ENCODE assay signal across 28 cellular contexts in genomic region chr12:88623777-88624548, GRCh38. TPM values are rescaled to one million over a fixed set of nuclear protein-coding genes. Genes with fewer than 3 reads are reported as not detected.
DNase-seq lines count a peak whose midpoint lies in the region; ATAC-seq, FAIRE-seq and TF ChIP-seq lines count a peak whose summit lies in the region.
"Had no signal": no experiment of that assay in that cellular context is flagged by ENCODE, and none has a peak within 500 bp of the region (broad histone marks: within the 10 kb centered on the region; RNA-seq: fewer than 3 reads in every experiment).

No MANE protein-coding gene starts in this region.

- TF ChIP-seq EP300 in H1 (IDR thresholded peaks at IDR 0.05; ENCODE audit: borderline replicate concordance in 1 of 2, low read depth in 2 of 2, low read length in 2 of 2): no peak

- H3K4me1 ChIP-seq in H1 (replicated peaks in 1 of 4; ENCODE audit: control insufficient read depth in 3 of 4, insufficient read depth in 4 of 4, low read length in 3 of 4) (peaks cover 0 to 9% (median under 1%) of the 10 kb centered on the region in 4 experiments; a peak in 3 of 7 replicates), neuronal stem cell (ENCODE audit: control insufficient read depth in 2 of 2, insufficient read depth in 1 of 2, low read depth in 1 of 2, low read length in 2 of 2) (peaks cover 4 to 22% of the 10 kb centered on the region in 2 donors), gastrocnemius medialis (no peaks in the 10 kb centered on the region)
- H3K4me1 ChIP-seq: Peyer's patch had no signal

- H3K23ac ChIP-seq in H1 (ENCODE audit: insufficient read length): no peak overlapping the region
- H3K23ac ChIP-seq in neuronal stem cell (ENCODE audit: low read depth, low read length, poor library complexity): no peak overlapping the region

- DNase-seq in DMS79 treated with DMSO at 0.1 percent for 48 hours (lab: John Stamatoyannopoulos, UW) (peak; percentile 13), DMS79 (lab: John Stamatoyannopoulos, UW) (no peak), H1 (ENCODE audit: low read depth in 1 of 2, low spot score in 2 of 2) (no peak), neuronal stem cell (ENCODE audit: low spot score) (peak; percentile 18), gastrocnemius medialis (no peak)
- no peak for DNase-seq in effector CD4-positive, alpha-beta T cell
- DNase-seq: activated CD4-positive, alpha-beta T cell treated with anti-CD3 and anti-CD28 coated beads for 48 hours; activated gamma-delta T cell; activated naive CD8-positive, alpha-beta T cell treated with anti-CD3 and anti-CD28 coated beads, Interleukin-2, amount 10 ng/mL, durations not matched to agents 7 days and 5 days; activated T-cell treated with anti-CD3 and anti-CD28 coated beads, Interleukin-2, amount 50 U/mL, for 1 hour; body of pancreas; dermis blood vessel endothelial cell; hypothalamus; islet precursor cell; left ventricle myocardium superior; MG63; naive B cell; NCI-H1105 treated with DMSO at 0.1 percent for 48 hours; NCI-H2081; NCI-H226; Peyer's patch; SHP77 treated with DMSO at 0.1 percent for 48 hours had no signal

- H3K4me2 ChIP-seq in H1 (ENCODE audit: insufficient read depth in 1 of 2, low read depth in 2 of 2, low read length in 2 of 2) (peak overlapping the region; percentile 14 to 28; a peak in 1 of 4 replicates), neuronal stem cell (ENCODE audit: insufficient read depth, low read length, poor library complexity, severe bottlenecking) (no peak overlapping the region)

- H3K4me3 ChIP-seq in H1 (ENCODE audit: extremely low read depth in 1 of 4, insufficient read depth in 2 of 4, low read depth in 3 of 4, low read length in 4 of 4): peak overlapping the region in 1 of 4 experiments; percentile 1; a peak in 1 of 8 replicates
- H3K4me3 ChIP-seq in neuronal stem cell (ENCODE audit: low read length in 2 of 2): no peak overlapping the region
- H3K4me3 ChIP-seq in gastrocnemius medialis: no peak overlapping the region
- H3K4me3 ChIP-seq: body of pancreas, MG63, Peyer's patch, skin epidermis had no signal

- no peak overlapping the region for H3K4ac ChIP-seq in H1 (replicated peaks; ENCODE audit: insufficient read length, low read depth, low read length)
- no peak overlapping the region for H3K4ac ChIP-seq in neuronal stem cell (ENCODE audit: low read length)

- H2BK120ac ChIP-seq in H1 (replicated peaks; ENCODE audit: low read depth, low read length): no peak overlapping the region
- no peak overlapping the region for H2BK120ac ChIP-seq in neuronal stem cell (ENCODE audit: low read depth, low read length)

- no peak overlapping the region for H4K5ac ChIP-seq in H1 (ENCODE audit: insufficient read length, low read depth, low read length)

- H3K79me2 ChIP-seq in H1 (ENCODE audit: control insufficient read depth in 1 of 2, insufficient read depth in 2 of 2, low read length in 2 of 2): no peaks in the 10 kb centered on the region

- H2AFZ ChIP-seq in H1 (ENCODE audit: low read length) (no peak overlapping the region), neuronal stem cell (ENCODE audit: low read length) (peak overlapping the region; percentile 5)

- no peak overlapping the region for H3K56ac ChIP-seq in H1 (replicated peaks; ENCODE audit: insufficient read length, low read depth, low read length)

- H4K91ac ChIP-seq in H1 (replicated peaks; ENCODE audit: insufficient read length, low read length): no peak overlapping the region
- H4K91ac ChIP-seq in neuronal stem cell (ENCODE audit: low read depth, low read length, poor library complexity): no peak overlapping the region

- H2AK5ac ChIP-seq in H1 (ENCODE audit: low read depth, low read length) (no peak overlapping the region), neuronal stem cell (ENCODE audit: low read depth, low read length) (no peak overlapping the region)

- H3K18ac ChIP-seq in H1 (ENCODE audit: extremely low read depth, low read length) (no peak overlapping the region), neuronal stem cell (ENCODE audit: low read length) (no peak overlapping the region)

- H2BK12ac ChIP-seq in H1 (ENCODE audit: low read depth, low read length) (no peak overlapping the region), neuronal stem cell (ENCODE audit: low read length) (no peak overlapping the region)

- TF ChIP-seq RAD21 in H1 (IDR thresholded peaks at IDR 0.05 in 1 of 2, conservative IDR thresholded peaks at IDR 0.05 in 1 of 2; ENCODE audit: low read depth in 2 of 2, low read length in 2 of 2): no peak

- peak; percentile 67 for ATAC-seq in HG03432 (IDR thresholded peaks at IDR 0.05; ENCODE audit: unreplicated experiment)
- ATAC-seq in HG03039 (IDR thresholded peaks at IDR 0.05; ENCODE audit: unreplicated experiment): no peak
- no peak for ATAC-seq in gastrocnemius medialis
- ATAC-seq: body of pancreas, left ventricle myocardium superior had no signal

- intact Hi-C loops in gastrocnemius medialis (cut with DNase I; ENCODE audit: low total_unique reads): no loop called here

- H2BK5ac ChIP-seq in H1 (ENCODE audit: low read depth, low read length): no peak overlapping the region
- no peak overlapping the region for H2BK5ac ChIP-seq in neuronal stem cell (ENCODE audit: low read length)

- 59% methylated on average over 3 of the region's 3 CpGs; no CpG with 5 or more reads in 1 of the 2 experiments for WGBS in H1 (ENCODE audit: extremely low coverage in 1 of 2, insufficient coverage in 1 of 2, insufficient read length in 1 of 2, insufficient replicate concordance in 2 of 2, low coverage in 1 of 2, low lambda C conversion rate in 2 of 2, missing lambda C conversion rate in 1 of 2), 2 experiments
- no CpG with 5 or more reads among the region's 3 CpGs for WGBS in neuronal stem cell (ENCODE audit: extremely low coverage in 2 of 2, insufficient read length in 2 of 2, insufficient replicate concordance in 1 of 2), 2 donors

- H3K23me2 ChIP-seq in H1 (ENCODE audit: low read depth, low read length): no peaks in the 10 kb centered on the region

- in situ Hi-C loops in gastrocnemius medialis (cut with MboI; ENCODE audit: low sequenced_read_pairs in 4 of 4): no loop called here

- H3K14ac ChIP-seq in H1 (ENCODE audit: insufficient read length) (no peak overlapping the region), neuronal stem cell (ENCODE audit: low read length) (no peak overlapping the region)

- no peaks in the 10 kb centered on the region for H4K20me1 ChIP-seq in H1 (replicated peaks in 1 of 2; ENCODE audit: control insufficient read depth in 1 of 2, insufficient read depth in 2 of 2, low read length in 2 of 2)

- CTCF ChIA-PET in H1 (lab: Charles Lee; ENCODE audit: partially characterized antibody): interaction anchor here (0.6 to 0.9 kb wide), 4 partner anchors 10 to 1066 kb away, joined by 3 read pairs; no protein-coding TSS in a partner anchor

- H2BK20ac ChIP-seq in H1 (ENCODE audit: low read length): no peak overlapping the region

- no peak overlapping the region for H4K8ac ChIP-seq in H1 (ENCODE audit: extremely low read depth, insufficient read depth, low read length)
- H4K8ac ChIP-seq in neuronal stem cell (ENCODE audit: low read depth, low read length): no peak overlapping the region

- TF ChIP-seq CTCF in H1 (IDR thresholded peaks at IDR 0.05; ENCODE audit: control extremely low read depth in 1 of 3, insufficient read depth in 1 of 3, low read depth in 1 of 3, low read length in 3 of 3): no peak
- no peak for TF ChIP-seq CTCF in gastrocnemius medialis (IDR thresholded peaks at IDR 0.05 in 4 of 5, conservative IDR thresholded peaks at IDR 0.05 in 1 of 5)

- H3K27me3 ChIP-seq in H1 (replicated peaks in 1 of 4; ENCODE audit: control insufficient read depth in 3 of 4, extremely low read depth in 1 of 4, insufficient read depth in 3 of 4, low read length in 3 of 4) (no peaks in the 10 kb centered on the region), neuronal stem cell (ENCODE audit: control insufficient read depth in 3 of 3, insufficient read depth in 3 of 3, low read depth in 1 of 3, low read length in 3 of 3) (no peaks in the 10 kb centered on the region), gastrocnemius medialis (no peaks in the 10 kb centered on the region)
- H3K27me3 ChIP-seq: body of pancreas, MG63, Peyer's patch had no signal

- H2BK15ac ChIP-seq in H1 (ENCODE audit: low read length): no peak overlapping the region
- no peak overlapping the region for H2BK15ac ChIP-seq in neuronal stem cell (ENCODE audit: low read length)

- POLR2A ChIA-PET in H1 (lab: Charles Lee; ENCODE audit: partially characterized antibody): interaction anchor here (0.7 kb wide), 1 partner anchor 491 kb away, joined by 3 read pairs; no protein-coding TSS in a partner anchor

- H3K36me3 ChIP-seq in H1 (ENCODE audit: control insufficient read depth in 2 of 4, insufficient read depth in 4 of 4, low read length in 3 of 4) (no peaks in the 10 kb centered on the region), neuronal stem cell (replicated peaks in 1 of 2; ENCODE audit: control insufficient read depth in 2 of 2, insufficient read depth in 2 of 2, low read length in 2 of 2) (no peaks in the 10 kb centered on the region), gastrocnemius medialis (no peaks in the 10 kb centered on the region)
- H3K36me3 ChIP-seq: MG63, Peyer's patch had no signal

- no peaks in the 10 kb centered on the region; a peak in 2 of 4 replicates for H3K9me3 ChIP-seq in H1 (ENCODE audit: insufficient read depth in 2 of 2, low read depth in 1 of 2, low read length in 1 of 2)
- no peaks in the 10 kb centered on the region for H3K9me3 ChIP-seq in neuronal stem cell (replicated peaks in 1 of 2; ENCODE audit: control insufficient read depth in 2 of 2, insufficient read depth in 1 of 2, low read depth in 1 of 2, low read length in 2 of 2)
- H3K9me3 ChIP-seq in gastrocnemius medialis: no peaks in the 10 kb centered on the region
- H3K9me3 ChIP-seq: body of pancreas, MG63, Peyer's patch had no signal

- H3K27ac ChIP-seq in H1 (ENCODE audit: low read depth, low read length): no peak overlapping the region
- peak overlapping the region; percentile 26 for H3K27ac ChIP-seq in neuronal stem cell (replicated peaks; ENCODE audit: low read length)
- H3K27ac ChIP-seq in gastrocnemius medialis: no peak overlapping the region
- H3K27ac ChIP-seq: 22Rv1, body of pancreas, Peyer's patch, skin epidermis, VCaP had no signal

- FAIRE-seq in H1 (lab: Jason Lieb, UNC): no peak
- FAIRE-seq: D721Med had no signal

- TF ChIP-seq POLR2A in H1 (IDR thresholded peaks at IDR 0.05; ENCODE audit: control extremely low read depth in 1 of 2, low read depth in 2 of 2, low read length in 2 of 2) (no peak), gastrocnemius medialis (IDR thresholded peaks at IDR 0.05) (no peak)

- H3K79me1 ChIP-seq in H1 (ENCODE audit: low read depth, low read length): no peaks in the 10 kb centered on the region
- H3K79me1 ChIP-seq in neuronal stem cell (ENCODE audit: low read depth, low read length): no peaks in the 10 kb centered on the region

- no peak overlapping the region for H3K9ac ChIP-seq in H1 (replicated peaks in 1 of 4; ENCODE audit: extremely low read depth in 1 of 4, low read depth in 3 of 4, low read length in 3 of 4)
- no peak overlapping the region for H3K9ac ChIP-seq in neuronal stem cell (ENCODE audit: low read depth, low read length, poor library complexity)

RNA-seq across cellular contexts. Expression of gene KITLG, which starts 43.7 kb away (rescaled TPM):
- total RNA-seq in H1 (2021; fragmentation: NEBNext Ultra II Directional; extraction: Animal tissue kit (Norgen Biotek cat#: 25700)): 7.8 TPM in 2 replicates
- polyA plus RNA-seq in H1 (2011; rRNA removed): 1.3 and 1.4 TPM in 2 replicates
- 1.8 TPM for polyA plus RNA-seq in H1 (2011; cell fraction: cytosol; rRNA removed)
- 1.9 TPM for polyA plus RNA-seq in H1 (2011; cell fraction: nucleus; rRNA removed)
- 2.3 to 6.9 TPM (median 4.6 TPM) in 4 replicates for polyA plus RNA-seq in H1 (2012, experiment 1 of 2)
- polyA plus RNA-seq in H1 (2012, experiment 2 of 2): 0.25 TPM
- polyA plus RNA-seq in H1 (2013, experiment 1 of 2): 3.4 TPM
- 3.5 TPM for polyA plus RNA-seq in H1 (2013, experiment 2 of 2)
- 6.2 and 8.2 TPM in 2 replicates for polyA minus RNA-seq in H1 (2011; rRNA and poly(A)+ RNA removed)
- polyA minus RNA-seq in H1 (2011; cell fraction: cytosol; rRNA and poly(A)+ RNA removed): 17.4 TPM
- 12.8 TPM for polyA minus RNA-seq in H1 (2011; cell fraction: nucleus; rRNA and poly(A)+ RNA removed)
- 2.4 TPM for polyA plus RNA-seq in neuronal stem cell (2013, experiment 1 of 2)
- polyA plus RNA-seq in neuronal stem cell (2013, experiment 2 of 2): 2.3 TPM
- 1 to 10 TPM; 3.9 to 7.1 (median 4.6) TPM for total RNA-seq in gastrocnemius medialis

Comparison
In these comparisons a context has a peak if more than half of its experiments do, and no peak if none do; other contexts are left out.
1. DNase-seq: peak in DMS79 treated with DMSO at 0.1 percent for 48 hours (single experiment) and neuronal stem cell (single experiment); none in DMS79 (single experiment), H1 (0 of 2), effector CD4-positive, alpha-beta T cell (single experiment) and gastrocnemius medialis (0 of 2).